Comparison of ENCODE assay signal across 8 cellular contexts in genomic region chr17:50199651-50200446, GRCh38. TPM values are rescaled to one million over a fixed set of nuclear protein-coding genes. Genes with fewer than 3 reads are reported as not detected.
A peak's percentile ranks its signal among the peaks of the same experiment; 100 is the strongest.
DNase-seq lines count a peak whose midpoint lies in the region; FAIRE-seq and TF ChIP-seq lines count a peak whose summit lies in the region.

No MANE protein-coding gene starts in this region.

- H3K4me1 ChIP-seq in adipocyte (ENCODE audit: control insufficient read depth, insufficient read depth, low read length) (peaks cover 63% of the 10 kb centered on the region), left ventricle myocardium inferior (peaks cover 42% of the 10 kb centered on the region), rectal smooth muscle tissue (ENCODE audit: control insufficient read depth, insufficient read depth, low read length) (peaks cover 38% of the 10 kb centered on the region)

- peak overlapping the region; percentile 37 for H2AFZ ChIP-seq in SU-DHL-6 (ENCODE audit: low read depth, low read length, severe bottlenecking)

- CTCF ChIA-PET in AG04450 (lab: Charles Lee), result interaction anchor here (0.6 to 3.2 kb wide), 18 partner anchors 10 to 98 kb away, joined by 3 to 14 read pairs (median 5); partner anchors contain the start of gene TMEM92

- H3K9ac ChIP-seq in SU-DHL-6 (ENCODE audit: low read length), result no peak overlapping the region
- peak overlapping the region; percentile 100 for H3K9ac ChIP-seq in adipocyte (ENCODE audit: low read length)
- H3K9ac ChIP-seq in rectal smooth muscle tissue (ENCODE audit: low read length), result peak overlapping the region; percentile 13

- no peaks in the 10 kb centered on the region for H3K79me2 ChIP-seq in SU-DHL-6 (ENCODE audit: insufficient read depth, low read length)

- no peaks in the 10 kb centered on the region; the same call in 1 of the 2 replicates for H4K20me1 ChIP-seq in SU-DHL-6 (ENCODE audit: low read depth, low read length)

- DNase-seq in AG04450 (ENCODE audit: low read depth, low spot score), result peak; percentile 91
- peak; percentile 64 for DNase-seq in GM19239 (ENCODE audit: insufficient read length, low spot score)
- peak; percentile 95 for DNase-seq in M059J (ENCODE audit: low read depth)
- DNase-seq in adipocyte (ENCODE audit: low read depth), result peak; percentile 94
- peak; percentile 90 for DNase-seq in left ventricle myocardium inferior
- DNase-seq in foreskin melanocyte, result no peak

- no peak for FAIRE-seq in GM19239 (lab: Jason Lieb, UNC)

- TF ChIP-seq CTCF in AG04450 (IDR thresholded peaks at IDR 0.05; ENCODE audit: low read depth, low read length), result no peak
- no peak for TF ChIP-seq CTCF in SU-DHL-6 (IDR thresholded peaks at IDR 0.05; ENCODE audit: insufficient read depth, low read length, poor library complexity, severe bottlenecking)
- no peak for TF ChIP-seq CTCF in left ventricle myocardium inferior (IDR thresholded peaks at IDR 0.05; ENCODE audit: borderline replicate concordance)

- intact Hi-C loops in left ventricle myocardium inferior (cut with micrococcal nuclease), result loop anchor here (5.0 kb wide), 1 partner anchor 72 kb away; the partner anchor contains the start of gene TMEM92

- peak overlapping the region; percentile 99 for H3K27ac ChIP-seq in AG04450 (ENCODE audit: low read depth, low read length)
- H3K27ac ChIP-seq in SU-DHL-6 (ENCODE audit: low read depth, low read length), result no peak overlapping the region
- peak overlapping the region; percentile 88 for H3K27ac ChIP-seq in left ventricle myocardium inferior (replicated peaks)
- H3K27ac ChIP-seq in rectal smooth muscle tissue (ENCODE audit: low read depth, low read length), result peak overlapping the region; percentile 94

- H3K27me3 ChIP-seq in AG04450 (ENCODE audit: control insufficient read depth, insufficient read depth, low read length) (no peaks in the 10 kb centered on the region), SU-DHL-6 (ENCODE audit: low read length) (no peaks in the 10 kb centered on the region), adipocyte (replicated peaks; ENCODE audit: control insufficient read depth, insufficient read depth, low read length) (no peaks in the 10 kb centered on the region), left ventricle myocardium inferior (ENCODE audit: low read depth) (peaks cover 53% of the 10 kb centered on the region), rectal smooth muscle tissue (ENCODE audit: control insufficient read depth, insufficient read depth, low read length) (peaks cover 7% of the 10 kb centered on the region)

- no peaks in the 10 kb centered on the region for H3K9me2 ChIP-seq in SU-DHL-6 (replicated peaks; ENCODE audit: insufficient read depth, low read length)

- H3K36me3 ChIP-seq in SU-DHL-6 (ENCODE audit: low read length), result no peaks in the 10 kb centered on the region
- H3K36me3 ChIP-seq in adipocyte (ENCODE audit: control insufficient read depth, insufficient read depth, low read length, severe bottlenecking), result peaks cover 41% of the 10 kb centered on the region
- H3K36me3 ChIP-seq in left ventricle myocardium inferior, result peaks cover 31% of the 10 kb centered on the region
- H3K36me3 ChIP-seq in rectal smooth muscle tissue (ENCODE audit: control insufficient read depth, insufficient read depth, low read length), result peaks cover 31% of the 10 kb centered on the region

- peak overlapping the region; percentile 51 for H3K4me2 ChIP-seq in SU-DHL-6 (ENCODE audit: low read depth, low read length, poor library complexity, severe bottlenecking)

- peak overlapping the region; percentile 96 for H3K4me3 ChIP-seq in AG04450 (ENCODE audit: low read depth, low read length)
- peak overlapping the region; percentile 38 for H3K4me3 ChIP-seq in SU-DHL-6 (ENCODE audit: insufficient read depth, low read length, poor library complexity, severe bottlenecking)
- peak overlapping the region; percentile 92 for H3K4me3 ChIP-seq in adipocyte (ENCODE audit: low read length)
- H3K4me3 ChIP-seq in left ventricle myocardium inferior, result peak overlapping the region; percentile 72
- peak overlapping the region; percentile 72 for H3K4me3 ChIP-seq in rectal smooth muscle tissue (ENCODE audit: low read length)

- POLR2A ChIA-PET in AG04450 (lab: Yijun Ruan, JAX), result interaction anchor here (0.6 to 14.8 kb wide), 18 partner anchors 8 to 667 kb away, joined by 3 to 726 read pairs (median 15); partner anchors contain the start of genes PPP1R9B, TMEM92 and TOB1

- no peaks in the 10 kb centered on the region for H3F3A ChIP-seq in SU-DHL-6 (ENCODE audit: insufficient read depth)

- H3K9me3 ChIP-seq in AG04450 (ENCODE audit: control insufficient read depth, insufficient read depth, low read length) (no peaks in the 10 kb centered on the region; the same call in 1 of the 2 replicates), SU-DHL-6 (ENCODE audit: insufficient read depth, low read length) (no peaks in the 10 kb centered on the region), adipocyte (ENCODE audit: control insufficient read depth, low read length) (no peaks in the 10 kb centered on the region), left ventricle myocardium inferior (replicated peaks) (no peaks in the 10 kb centered on the region)

RNA-seq across cellular contexts. Expression of gene COL1A1, which starts 1.6 kb away (rescaled TPM):
- polyA plus RNA-seq in AG04450 (2011; rRNA removed), result 1,356 and 3,120 TPM in 2 replicates
- 2,155 and 4,267 TPM in 2 replicates for polyA minus RNA-seq in AG04450 (2011; rRNA and poly(A)+ RNA removed)
- 41.9 and 81.3 TPM in 2 replicates for total RNA-seq in M059J (2014; rRNA removed; shearing (Covaris generic))
- total RNA-seq in left ventricle myocardium inferior, result 45.8 TPM

RNA-seq across cellular contexts. Expression of gene SGCA, which starts 34.0 kb away (rescaled TPM):
- 0.16 and 0.21 TPM in 2 replicates for polyA plus RNA-seq in AG04450 (2011; rRNA removed)
- not detected in 2 replicates for polyA minus RNA-seq in AG04450 (2011; rRNA and poly(A)+ RNA removed)
- not detected in 2 replicates for total RNA-seq in M059J (2014; rRNA removed; shearing (Covaris generic))
- 137 TPM for total RNA-seq in left ventricle myocardium inferior

RNA-seq across cellular contexts. Expression of gene PPP1R9B, which starts 49.4 kb away (rescaled TPM):
- 17.6 and 18.2 TPM in 2 replicates for polyA plus RNA-seq in AG04450 (2011; rRNA removed)
- 35.7 and 42.5 TPM in 2 replicates for polyA minus RNA-seq in AG04450 (2011; rRNA and poly(A)+ RNA removed)
- 14.6 and 36.1 TPM in 2 replicates for total RNA-seq in M059J (2014; rRNA removed; shearing (Covaris generic))
- 33.0 TPM for total RNA-seq in left ventricle myocardium inferior

Comparison
In these comparisons a context has a peak if more than half of its experiments do, and no peak if none do; other contexts are left out.
1. H3K4me3 ChIP-seq: peak in every context shown above with its lines; median percentile 96 in AG04450; 92 in adipocyte; 72 in left ventricle myocardium inferior; 72 in rectal smooth muscle tissue; 38 in SU-DHL-6.
2. RNA of gene SGCA, which starts 34.0 kb away (total RNA-seq): 137 TPM in left ventricle myocardium inferior (single experiment); not detected in M059J; every median in the first group is over 100 times any median in the second.